In the genomic region with DNA sequence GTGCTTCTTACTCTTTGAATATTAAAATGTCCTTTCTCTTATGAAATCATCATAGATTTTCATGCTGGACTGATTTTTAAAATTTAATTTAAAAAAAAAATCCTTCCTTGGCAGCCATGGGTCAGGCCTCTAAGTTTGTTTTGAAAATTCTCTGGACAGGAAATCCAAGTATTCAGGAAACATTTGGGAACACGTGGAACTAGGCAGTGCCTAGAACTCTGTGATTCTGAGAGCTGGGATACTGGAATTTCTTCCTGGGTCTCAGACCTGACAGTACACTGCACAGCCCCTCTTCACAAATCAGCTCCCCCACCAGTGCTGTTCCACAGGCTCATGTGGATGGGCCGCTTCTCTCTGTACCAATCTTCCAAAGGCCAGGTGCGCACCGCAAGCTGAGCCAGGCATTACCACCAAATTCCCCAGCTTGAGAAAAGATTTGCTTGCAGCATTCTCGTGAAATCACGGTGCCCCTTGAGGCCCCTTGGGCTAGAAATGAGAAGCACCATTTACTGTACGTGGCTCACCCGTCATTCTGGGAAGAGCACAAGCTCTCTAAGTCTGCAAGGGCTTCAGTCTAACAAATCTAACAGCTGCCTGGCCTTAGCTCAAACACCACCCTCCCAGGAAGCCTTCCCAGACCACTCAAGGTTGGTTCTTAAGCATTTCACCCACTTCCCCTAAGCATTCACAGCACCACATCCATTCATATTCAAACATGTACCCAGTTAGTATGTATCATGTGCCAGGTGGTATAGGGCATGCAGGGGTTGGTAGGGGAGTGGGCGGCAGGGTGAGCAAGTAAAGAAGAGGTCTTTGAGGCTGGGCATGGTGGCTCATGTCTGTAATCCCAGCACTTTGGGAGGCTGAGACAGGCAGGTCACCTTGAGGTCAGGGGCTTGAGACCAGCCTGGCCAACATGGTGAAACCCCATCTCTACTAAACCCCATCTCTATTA, we compare ENCODE assay signal across 8 cellular contexts. TPM values are rescaled to one million over a fixed set of nuclear protein-coding genes. Genes with fewer than 3 reads are reported as not detected.
A peak's percentile ranks its signal among the peaks of the same experiment; 100 is the strongest.
DNase-seq lines count a peak whose midpoint lies in the region; ATAC-seq and TF ChIP-seq lines count a peak whose summit lies in the region.

No MANE protein-coding gene starts in this region.

- H3K4me1 ChIP-seq in upper lobe of left lung: peaks cover 87 to 96% (median 93%) of the 10 kb centered on the region in 4 donors

- intact Hi-C loops in activated naive CD4-positive, alpha-beta T cell treated with anti-CD3 and anti-CD28 coated beads for 36 hours (cut with micrococcal nuclease): loop anchor here (1.0 kb wide), 2 partner anchors 14 to 59 kb away; no protein-coding TSS in a partner anchor

- H3K27ac Mint-ChIP-seq in activated naive CD4-positive, alpha-beta T cell treated with anti-CD3 and anti-CD28 coated beads for 36 hours: peak overlapping the region; percentile 76
- H3K27ac Mint-ChIP-seq in activated T-cell treated with anti-CD3 and anti-CD28 coated beads, Interleukin-2, amount 50 U/mL, for 72 hours: peak overlapping the region; percentile 93

- TF ChIP-seq EP300 in upper lobe of left lung (IDR thresholded peaks at IDR 0.05): no peak

- peak overlapping the region; percentile 19 to 79 (median 72) for H3K27ac ChIP-seq in upper lobe of left lung

- TF ChIP-seq CTCF in upper lobe of left lung (IDR thresholded peaks at IDR 0.05): no peak

- H3K9me3 Mint-ChIP-seq in activated naive CD4-positive, alpha-beta T cell treated with anti-CD3 and anti-CD28 coated beads for 36 hours: no peaks in the 10 kb centered on the region
- no peaks in the 10 kb centered on the region for H3K9me3 Mint-ChIP-seq in activated T-cell treated with anti-CD3 and anti-CD28 coated beads, Interleukin-2, amount 50 U/mL, for 72 hours

- no peaks in the 10 kb centered on the region for H3K9me3 ChIP-seq in upper lobe of left lung

- ATAC-seq in activated T-cell treated with anti-CD3 and anti-CD28 coated beads, Interleukin-2, amount 50 U/mL, for 72 hours (replicated peaks in 1 of 2): peak; percentile 72 to 74
- no peak for ATAC-seq in upper lobe of left lung (ENCODE audit: low FRiP score in 2 of 2)
- ATAC-seq in GM18861 (IDR thresholded peaks at IDR 0.05; ENCODE audit: unreplicated experiment): no peak

- TF ChIP-seq POLR2A in upper lobe of left lung (IDR thresholded peaks at IDR 0.05): no peak

- no peaks in the 10 kb centered on the region for H3K27me3 Mint-ChIP-seq in activated naive CD4-positive, alpha-beta T cell treated with anti-CD3 and anti-CD28 coated beads for 36 hours (ENCODE audit: low read depth)
- no peaks in the 10 kb centered on the region for H3K27me3 Mint-ChIP-seq in activated T-cell treated with anti-CD3 and anti-CD28 coated beads, Interleukin-2, amount 50 U/mL, for 72 hours (ENCODE audit: low read depth)

- H3K36me3 ChIP-seq in upper lobe of left lung: no peaks in the 10 kb centered on the region

- H3K4me3 ChIP-seq in upper lobe of left lung: no peak overlapping the region

- 43 to 49% methylated on average over 3 to 9 of the region's 9 CpGs for WGBS in upper lobe of left lung, 2 donors

- peak; percentile 36 for DNase-seq in activated naive CD4-positive, alpha-beta T cell treated with anti-CD3 and anti-CD28 coated beads for 36 hours
- DNase-seq in activated naive CD4-positive, alpha-beta T cell treated with Interleukin-2 at 50 U/mL for 16 hours: no peak
- DNase-seq in activated T-cell treated with anti-CD3 and anti-CD28 coated beads, Interleukin-2, amount 50 U/mL, for 72 hours: no peak
- DNase-seq in lung microvascular endothelial cell (ENCODE audit: low read depth in 2 of 2) (peak; percentile 35 to 45), upper lobe of left lung (peak in 1 of 2 donors; percentile 27), SIG-M5 treated with dmso at 0.1 percent for 504 hours (lab: John Stamatoyannopoulos, UW; ENCODE audit: unreplicated experiment) (no peak), occipital lobe (lab: John Stamatoyannopoulos, UW) (no peak)

- no peak overlapping the region for H3K4me3 Mint-ChIP-seq in activated naive CD4-positive, alpha-beta T cell treated with anti-CD3 and anti-CD28 coated beads for 36 hours
- peak overlapping the region; percentile 62 to 84 for H3K4me3 Mint-ChIP-seq in activated T-cell treated with anti-CD3 and anti-CD28 coated beads, Interleukin-2, amount 50 U/mL, for 72 hours

- CTCF ChIA-PET in activated naive CD4-positive, alpha-beta T cell treated with anti-CD3 and anti-CD28 coated beads for 36 hours (lab: Charles Lee): interaction anchor here (0.9 to 1.6 kb wide), 3 partner anchors 11 to 86 kb away, joined by 3 to 8 read pairs (median 5); no protein-coding TSS in a partner anchor

- no peaks in the 10 kb centered on the region for H3K27me3 ChIP-seq in upper lobe of left lung

- H3K36me3 Mint-ChIP-seq in activated naive CD4-positive, alpha-beta T cell treated with anti-CD3 and anti-CD28 coated beads for 36 hours (ENCODE audit: low read depth): peaks cover 5% of the 10 kb centered on the region
- H3K36me3 Mint-ChIP-seq in activated T-cell treated with anti-CD3 and anti-CD28 coated beads, Interleukin-2, amount 50 U/mL, for 72 hours (ENCODE audit: insufficient read depth in 2 of 2): peaks cover 2 to 3% of the 10 kb centered on the region in 2 donors

- H3K4me1 Mint-ChIP-seq in activated naive CD4-positive, alpha-beta T cell treated with anti-CD3 and anti-CD28 coated beads for 36 hours (ENCODE audit: low read depth): peaks cover 92% of the 10 kb centered on the region
- peaks cover 98% of the 10 kb centered on the region for H3K4me1 Mint-ChIP-seq in activated T-cell treated with anti-CD3 and anti-CD28 coated beads, Interleukin-2, amount 50 U/mL, for 72 hours (ENCODE audit: low read depth)

RNA-seq across cellular contexts. Expression of a gene that starts 26.5 kb away (rescaled TPM):
- 10 to 100 TPM; 42.8 to 44.1 TPM for total RNA-seq in activated naive CD4-positive, alpha-beta T cell treated with anti-CD3 and anti-CD28 coated beads for 36 hours
- total RNA-seq in activated T-cell treated with anti-CD3 and anti-CD28 coated beads, Interleukin-2, amount 50 U/mL, for 72 hours: 10 to 100 TPM; 72.2 to 91.9 TPM
- total RNA-seq in lung microvascular endothelial cell: 12.4 and 13.1 TPM in 2 replicates
- total RNA-seq in upper lobe of left lung: 10 to 100 TPM; 26.2 to 83.3 (median 70.8) TPM
- total RNA-seq in occipital lobe: 1.2 TPM

Comparison
In these comparisons a context has a peak if more than half of its experiments do, and no peak if none do; other contexts are left out.
1. DNase-seq: peak in activated naive CD4-positive, alpha-beta T cell treated with anti-CD3 and anti-CD28 coated beads for 36 hours (single experiment) and lung microvascular endothelial cell (2 of 2); none in activated naive CD4-positive, alpha-beta T cell treated with Interleukin-2 at 50 U/mL for 16 hours (single experiment), activated T-cell treated with anti-CD3 and anti-CD28 coated beads, Interleukin-2, amount 50 U/mL, for 72 hours (0 of 2), SIG-M5 treated with dmso at 0.1 percent for 504 hours (single experiment) and occipital lobe (single experiment).
2. ATAC-seq: peak in activated T-cell treated with anti-CD3 and anti-CD28 coated beads, Interleukin-2, amount 50 U/mL, for 72 hours (2 of 2); none in upper lobe of left lung (0 of 2) and GM18861 (single experiment).